In genomic region chr17:18139498-18139897, GRCh38 we compare ENCODE assay signal across 27 cellular contexts.
"Had no signal": no experiment of that assay in that cellular context is flagged by ENCODE, and none has a peak within 500 bp of the region (broad histone marks: within the 10 kb centered on the region; RNA-seq: fewer than 3 reads in every experiment).

No MANE protein-coding gene starts in this region.

- H3K27ac ChIP-seq: adrenal gland, breast epithelium, VCaP had no signal

- FAIRE-seq: RCC 7860, TTC549 had no signal

- H3K4me3 ChIP-seq: adrenal gland, breast epithelium had no signal

- H3K27me3 ChIP-seq: adrenal gland, breast epithelium had no signal

- H3K27me3 Mint-ChIP-seq: activated CD4-positive, alpha-beta T cell treated with anti-CD3 and anti-CD28 coated beads for 36 hours; activated CD8-positive, alpha-beta T cell treated with anti-CD3 and anti-CD28 coated beads for 36 hours; activated naive CD8-positive, alpha-beta T cell treated with anti-CD3 and anti-CD28 coated beads, Interleukin-2, amount 10 ng/mL, durations not matched to agents 7 days and 5 days had no signal

- H3K36me3 ChIP-seq: adrenal gland, breast epithelium had no signal

- H3K27ac Mint-ChIP-seq: activated CD4-positive, alpha-beta T cell treated with anti-CD3 and anti-CD28 coated beads for 36 hours; activated CD8-positive, alpha-beta T cell treated with anti-CD3 and anti-CD28 coated beads for 36 hours; activated naive CD8-positive, alpha-beta T cell treated with anti-CD3 and anti-CD28 coated beads, Interleukin-2, amount 10 ng/mL, durations not matched to agents 7 days and 5 days; activated T-cell treated with anti-CD3 and anti-CD28 coated beads, Interleukin-2, amount 50 U/mL, for 72 hours; activated T-helper 2 cell treated with anti-CD3 and anti-CD28 coated beads, Interferon-gamma antibody, Interleukin-2, Interleukin-4, amounts not matched to agents 10 μg/mL and 5 μg/mL and 100 μg/mL, durations not matched to agents 14 hours and 24 hours and 36 hours; T-helper 1 cell treated with Interleukin-12 subunit alpha and Interleukin-12 subunit beta and Interleukin-4 antibody, amounts not matched to agents 30 μg/mL and 1 μg/mL, for 36 hours had no signal

- ATAC-seq: activated CD4-positive, alpha-beta T cell treated with anti-CD3 and anti-CD28 coated beads for 36 hours; activated CD8-positive, alpha-beta T cell treated with anti-CD3 and anti-CD28 coated beads for 36 hours; activated T-cell treated with anti-CD3 and anti-CD28 coated beads, Interleukin-2, amount 50 U/mL, for 72 hours had no signal

- H3K9me3 ChIP-seq: adrenal gland, breast epithelium had no signal

- H3K4me3 Mint-ChIP-seq: activated CD4-positive, alpha-beta T cell treated with anti-CD3 and anti-CD28 coated beads for 36 hours; activated CD8-positive, alpha-beta T cell treated with anti-CD3 and anti-CD28 coated beads for 36 hours; activated naive CD8-positive, alpha-beta T cell treated with anti-CD3 and anti-CD28 coated beads, Interleukin-2, amount 10 ng/mL, durations not matched to agents 7 days and 5 days; activated T-cell treated with anti-CD3 and anti-CD28 coated beads, Interleukin-2, amount 50 U/mL, for 72 hours; T-helper 1 cell treated with Interleukin-12 subunit alpha and Interleukin-12 subunit beta and Interleukin-4 antibody, amounts not matched to agents 30 μg/mL and 1 μg/mL, for 36 hours had no signal

- H3K4me1 Mint-ChIP-seq: activated CD4-positive, alpha-beta T cell treated with anti-CD3 and anti-CD28 coated beads for 36 hours; activated naive CD8-positive, alpha-beta T cell treated with anti-CD3 and anti-CD28 coated beads, Interleukin-2, amount 10 ng/mL, durations not matched to agents 7 days and 5 days had no signal

- H3K9me3 Mint-ChIP-seq: activated CD8-positive, alpha-beta T cell treated with anti-CD3 and anti-CD28 coated beads for 36 hours; activated naive CD8-positive, alpha-beta T cell treated with anti-CD3 and anti-CD28 coated beads, Interleukin-2, amount 10 ng/mL, durations not matched to agents 7 days and 5 days; activated T-cell treated with anti-CD3 and anti-CD28 coated beads, Interleukin-2, amount 50 U/mL, for 72 hours; activated T-helper 2 cell treated with anti-CD3 and anti-CD28 coated beads, Interferon-gamma antibody, Interleukin-2, Interleukin-4, amounts not matched to agents 10 μg/mL and 5 μg/mL and 100 μg/mL, durations not matched to agents 14 hours and 24 hours and 36 hours; T-helper 1 cell treated with Interleukin-12 subunit alpha and Interleukin-12 subunit beta and Interleukin-4 antibody, amounts not matched to agents 30 μg/mL and 1 μg/mL, for 36 hours had no signal

- H3K4me1 ChIP-seq: adrenal gland, breast epithelium had no signal

- H3K36me3 Mint-ChIP-seq: activated naive CD8-positive, alpha-beta T cell treated with anti-CD3 and anti-CD28 coated beads, Interleukin-2, amount 10 ng/mL, durations not matched to agents 7 days and 5 days had no signal

- DNase-seq: activated CD4-positive, alpha-beta T cell treated with anti-CD3 and anti-CD28 coated beads for 36 hours; activated CD4-positive, alpha-beta T cell treated with anti-CD3 and anti-CD28 coated beads, Interleukin-2, amount 50 U/mL, for 1 hour; activated CD8-positive, alpha-beta memory T cell treated with anti-CD3 and anti-CD28 coated beads, Interleukin-2, amount 50 U/mL, for 4 hours; activated CD8-positive, alpha-beta T cell treated with anti-CD3 and anti-CD28 coated beads for 36 hours; activated gamma-delta T cell treated with Interleukin-2 at 50 U/mL for 16 hours; activated naive CD4-positive, alpha-beta T cell treated with anti-CD3 and anti-CD28 coated beads, Interleukin-2, amount 50 U/mL, for 16 hours; activated naive CD8-positive, alpha-beta T cell treated with anti-CD3 and anti-CD28 coated beads, Interleukin-2, amount 10 ng/mL, durations not matched to agents 7 days and 5 days; activated T-cell treated with anti-CD3 and anti-CD28 coated beads, Interleukin-2, amount 50 U/mL, for 72 hours; anterior cingulate cortex; central memory CD4-positive, alpha-beta T cell; Kasumi-1; KBM-7; NCI-H1105 treated with DMSO at 0.1 percent for 48 hours; NCI-H1436 treated with DMSO at 0.1 percent for 48 hours; NCI-H187; NCI-H2081; NCI-H524; PC-3; SHP77 treated with DMSO at 0.1 percent for 48 hours; T1000 had no signal
